In genomic region chr11:11849127-11849746, GRCh38 we compare ENCODE assay signal across 8 cellular contexts. TPM values are rescaled to one million over a fixed set of nuclear protein-coding genes. Genes with fewer than 3 reads are reported as not detected.
DNase-seq lines count a peak whose midpoint lies in the region; ATAC-seq and TF ChIP-seq lines count a peak whose summit lies in the region.

No MANE protein-coding gene starts in this region.

- CTCF ChIA-PET in activated CD8-positive, alpha-beta T cell treated with anti-CD3 and anti-CD28 coated beads for 36 hours (lab: Charles Lee) = interaction anchor here (0.7 to 3.0 kb wide), 29 partner anchors 9 to 105 kb away, joined by 3 to 24 read pairs (median 4); no protein-coding TSS in a partner anchor

- ATAC-seq in GM19023 (IDR thresholded peaks at IDR 0.05; ENCODE audit: unreplicated experiment) (peak; percentile 72), HG03159 (IDR thresholded peaks at IDR 0.05; ENCODE audit: unreplicated experiment) (peak; percentile 82)
- ATAC-seq in activated CD8-positive, alpha-beta T cell treated with anti-CD3 and anti-CD28 coated beads for 36 hours = peak; percentile 82

- H3K27ac Mint-ChIP-seq in activated CD8-positive, alpha-beta T cell treated with anti-CD3 and anti-CD28 coated beads for 36 hours = peak overlapping the region; percentile 71
- H3K27ac Mint-ChIP-seq in nephron = peak overlapping the region; percentile 13 to 51 (median 41)

- intact Hi-C loops in activated CD8-positive, alpha-beta T cell treated with anti-CD3 and anti-CD28 coated beads for 36 hours (cut with micrococcal nuclease) = loop anchor here (5.0 kb wide), 1 partner anchor 52 kb away; no protein-coding TSS in a partner anchor

- H3K27ac ChIP-seq in temporal lobe (ENCODE audit: low read depth, low read length) = peak overlapping the region; percentile 27

- H3K4me3 ChIP-seq in epithelial cell of esophagus (ENCODE audit: low read length) = no peak overlapping the region

- H3K27me3 Mint-ChIP-seq in activated CD8-positive, alpha-beta T cell treated with anti-CD3 and anti-CD28 coated beads for 36 hours = no peaks in the 10 kb centered on the region
- H3K27me3 Mint-ChIP-seq in nephron (ENCODE audit: low read depth) = no peaks in the 10 kb centered on the region

- peak; percentile 79 for TF ChIP-seq CTCF in activated CD8-positive, alpha-beta T cell treated with anti-CD3 and anti-CD28 coated beads for 36 hours (IDR thresholded peaks at IDR 0.05)
- peak; percentile 93 for TF ChIP-seq CTCF in epithelial cell of esophagus (IDR thresholded peaks at IDR 0.05; ENCODE audit: insufficient read depth, low read depth, low read length, missing control alignments)
- TF ChIP-seq CTCF in nephron (IDR thresholded peaks at IDR 0.05; ENCODE audit: unreplicated experiment in 3 of 3) = peak; percentile 49 to 60 (median 53)

- no peaks in the 10 kb centered on the region for H3K36me3 Mint-ChIP-seq in activated CD8-positive, alpha-beta T cell treated with anti-CD3 and anti-CD28 coated beads for 36 hours (ENCODE audit: low read depth)
- peaks cover 9% of the 10 kb centered on the region for H3K36me3 Mint-ChIP-seq in nephron (ENCODE audit: low read depth)

- POLR2A ChIA-PET in activated CD8-positive, alpha-beta T cell treated with anti-CD3 and anti-CD28 coated beads for 36 hours (lab: Charles Lee) = interaction anchor here (0.8 kb wide), 1 partner anchor 49 kb away, joined by 4 read pairs; no protein-coding TSS in a partner anchor

- H3K4me3 Mint-ChIP-seq in activated CD8-positive, alpha-beta T cell treated with anti-CD3 and anti-CD28 coated beads for 36 hours = peak overlapping the region; percentile 31
- no peak overlapping the region for H3K4me3 Mint-ChIP-seq in nephron

- peaks cover 82% of the 10 kb centered on the region for H3K4me1 Mint-ChIP-seq in activated CD8-positive, alpha-beta T cell treated with anti-CD3 and anti-CD28 coated beads for 36 hours (ENCODE audit: low read depth)
- H3K4me1 Mint-ChIP-seq in nephron = peaks cover 43% of the 10 kb centered on the region

- no peaks in the 10 kb centered on the region for H3K9me3 Mint-ChIP-seq in activated CD8-positive, alpha-beta T cell treated with anti-CD3 and anti-CD28 coated beads for 36 hours
- H3K9me3 Mint-ChIP-seq in nephron = no peaks in the 10 kb centered on the region

- DNase-seq in CD1c-positive myeloid dendritic cell (ENCODE audit: extremely low spot score) = peak; percentile 61
- peak; percentile 55 for DNase-seq in NCI-H526 treated with DMSO at 0.1 percent for 48 hours (lab: John Stamatoyannopoulos, UW)
- DNase-seq in activated CD8-positive, alpha-beta T cell treated with anti-CD3 and anti-CD28 coated beads for 36 hours = peak; percentile 78
- DNase-seq in epithelial cell of esophagus (ENCODE audit: low read depth) = peak; percentile 83

RNA-seq across cellular contexts. Expression of gene USP47, which starts 7.5 kb away (rescaled TPM):
- 10 to 100 TPM; 37.8 to 39.7 TPM for total RNA-seq in activated CD8-positive, alpha-beta T cell treated with anti-CD3 and anti-CD28 coated beads for 36 hours
- total RNA-seq in temporal lobe = 115 TPM
